Comparison of ENCODE assay signal across 13 cellular contexts in genomic region chr13:20848203-20848602, GRCh38.
"Had no signal": no experiment of that assay in that cellular context is flagged by ENCODE, and none has a peak within 500 bp of the region (broad histone marks: within the 10 kb centered on the region; RNA-seq: fewer than 3 reads in every experiment).

No MANE protein-coding gene starts in this region.

- H3K4me3 ChIP-seq: esophagus muscularis mucosa, lower lobe of right lung, thyroid gland had no signal

- H3K9ac ChIP-seq: parathyroid adenoma had no signal

- H3K4me3 Mint-ChIP-seq: activated CD4-positive, alpha-beta T cell treated with anti-CD3 and anti-CD28 coated beads, Interleukin-2, amount 10 ng/mL, durations not matched to agents 24 days and 14 days; activated naive CD4-positive, alpha-beta T cell treated with anti-CD3 and anti-CD28 coated beads, Interleukin-2, amount 50 U/mL, for 24 hours; dendritic cell treated with granulocyte-macrophage colony-stimulating factor and Interleukin-4, amounts not matched to agents 40 ng/mL and 50 ng/mL, for 4 days had no signal

- H3K4me1 Mint-ChIP-seq: activated CD4-positive, alpha-beta T cell treated with anti-CD3 and anti-CD28 coated beads, Interleukin-2, amount 10 ng/mL, durations not matched to agents 24 days and 14 days had no signal

- H3K4me1 ChIP-seq: lower lobe of right lung, parathyroid adenoma had no signal

- H3K27ac ChIP-seq: lower lobe of right lung, parathyroid adenoma, thyroid gland had no signal

- H3K9me3 ChIP-seq: esophagus muscularis mucosa, lower lobe of right lung, thyroid gland had no signal

- H3K27me3 Mint-ChIP-seq: activated CD4-positive, alpha-beta T cell treated with anti-CD3 and anti-CD28 coated beads, Interleukin-2, amount 10 ng/mL, durations not matched to agents 24 days and 14 days; activated naive CD4-positive, alpha-beta T cell treated with anti-CD3 and anti-CD28 coated beads, Interleukin-2, amount 50 U/mL, for 24 hours; dendritic cell treated with granulocyte-macrophage colony-stimulating factor and Interleukin-4, amounts not matched to agents 40 ng/mL and 50 ng/mL, for 4 days had no signal

- H3K27ac Mint-ChIP-seq: activated CD4-positive, alpha-beta T cell treated with anti-CD3 and anti-CD28 coated beads, Interleukin-2, amount 10 ng/mL, durations not matched to agents 24 days and 14 days; activated naive CD4-positive, alpha-beta T cell treated with anti-CD3 and anti-CD28 coated beads, Interleukin-2, amount 50 U/mL, for 24 hours; dendritic cell treated with granulocyte-macrophage colony-stimulating factor and Interleukin-4, amounts not matched to agents 40 ng/mL and 50 ng/mL, for 4 days had no signal

- H3K36me3 ChIP-seq: esophagus muscularis mucosa, lower lobe of right lung, thyroid gland had no signal

- DNase-seq: activated CD4-positive, alpha-beta T cell treated with anti-CD3 and anti-CD28 coated beads, Interleukin-2, amount 10 ng/mL, durations not matched to agents 24 days and 14 days; activated CD8-positive, alpha-beta memory T cell treated with anti-CD3 and anti-CD28 coated beads, Interleukin-2, amount 50 U/mL, for 4 hours; activated gamma-delta T cell; effector CD8-positive, alpha-beta T cell; lower lobe of right lung; stimulated activated CD4-positive, alpha-beta T cell treated with anti-CD3 and anti-CD28 coated beads, Interleukin-2, amount 100 ng/mL, for 24 hours; stimulated activated naive CD4-positive, alpha-beta T cell treated with Interleukin-2 at 50 U/mL for 16 hours; thyroid gland had no signal

- H3K27me3 ChIP-seq: esophagus muscularis mucosa, thyroid gland had no signal

- H3K9me3 Mint-ChIP-seq: activated CD4-positive, alpha-beta T cell treated with anti-CD3 and anti-CD28 coated beads, Interleukin-2, amount 10 ng/mL, durations not matched to agents 24 days and 14 days; activated naive CD4-positive, alpha-beta T cell treated with anti-CD3 and anti-CD28 coated beads, Interleukin-2, amount 50 U/mL, for 24 hours; dendritic cell treated with granulocyte-macrophage colony-stimulating factor and Interleukin-4, amounts not matched to agents 40 ng/mL and 50 ng/mL, for 4 days; nephron had no signal
